In the genomic region with DNA sequence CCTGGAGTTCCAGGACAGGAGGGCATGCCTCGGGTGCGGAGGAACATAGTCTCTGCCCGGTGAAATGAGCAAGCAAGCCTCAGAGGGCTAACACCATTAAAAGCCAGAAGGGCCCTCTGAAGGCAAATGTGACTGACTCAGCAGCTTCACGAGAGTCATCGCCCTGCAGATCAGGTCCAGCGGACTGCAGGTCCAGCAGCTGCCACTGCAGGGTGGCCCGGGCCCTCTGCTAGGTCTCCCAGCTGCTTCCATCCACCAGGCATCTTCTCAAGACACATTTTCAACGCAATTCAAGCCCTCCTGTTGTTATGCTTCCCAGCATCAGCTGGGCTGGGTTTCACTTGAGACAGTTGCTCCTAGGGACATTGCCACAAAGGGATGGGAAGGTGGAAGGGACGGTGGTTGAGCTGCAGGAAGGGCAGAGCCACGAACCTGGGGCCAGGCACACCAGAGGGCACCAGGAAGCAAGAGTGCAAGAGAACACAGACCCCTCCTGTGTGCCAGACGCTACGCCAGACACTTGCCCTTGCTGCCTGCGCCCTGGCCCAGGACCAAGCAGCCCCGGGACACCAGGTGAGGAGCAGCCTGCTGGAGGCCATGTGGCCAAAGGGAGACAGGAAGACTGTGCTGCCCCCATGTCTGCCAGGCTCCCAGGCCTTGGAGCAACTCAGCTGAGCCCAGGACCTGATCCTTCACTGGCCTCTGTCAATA, we compare ENCODE assay signal across 1 cellular context.
A peak's percentile ranks its signal among the peaks of the same experiment; 100 is the strongest.
TF ChIP-seq lines count a peak whose summit lies in the region.

No MANE protein-coding gene starts in this region.

TF ChIP-seq in K562, 482 proteins besides CTCF, POLR2A, EP300 and RAD21 (continued from another document):
- TF ChIP-seq LCOR (CRISPR knock-in tag; IDR thresholded peaks at IDR 0.05) (no peak), ZNF316 (IDR thresholded peaks at IDR 0.05) (peak; percentile 56)
- TF ChIP-seq, protein P1, sequence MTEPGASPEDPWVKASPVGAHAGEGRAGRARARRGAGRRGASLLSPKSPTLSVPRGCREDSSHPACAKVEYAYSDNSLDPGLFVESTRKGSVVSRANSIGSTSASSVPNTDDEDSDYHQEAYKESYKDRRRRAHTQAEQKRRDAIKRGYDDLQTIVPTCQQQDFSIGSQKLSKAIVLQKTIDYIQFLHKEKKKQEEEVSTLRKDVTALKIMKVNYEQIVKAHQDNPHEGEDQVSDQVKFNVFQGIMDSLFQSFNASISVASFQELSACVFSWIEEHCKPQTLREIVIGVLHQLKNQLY (CRISPR knock-in tag; conservative IDR thresholded peaks at IDR 0.05): no peak
